Comparison of ENCODE assay signal across 9 cellular contexts in genomic region chr17:8117367-8117979, GRCh38. TPM values are rescaled to one million over a fixed set of nuclear protein-coding genes. Genes with fewer than 3 reads are reported as not detected.
DNase-seq lines count a peak whose midpoint lies in the region; ATAC-seq and TF ChIP-seq lines count a peak whose summit lies in the region.
"Had no signal": no experiment of that assay in that cellular context is flagged by ENCODE, and none has a peak within 500 bp of the region (broad histone marks: within the 10 kb centered on the region; RNA-seq: fewer than 3 reads in every experiment).

No MANE protein-coding gene starts in this region.

- H3K9me3 ChIP-seq in thyroid gland, result no peaks in the 10 kb centered on the region

- 7 to 10% methylated on average over 14 to 18 of the region's 18 CpGs for WGBS in thyroid gland, 2 donors

- H3K4me1 Mint-ChIP-seq in activated T-cell treated with anti-CD3 and anti-CD28 coated beads, Interleukin-2, amount 50 U/mL, for 4 hours (ENCODE audit: low read depth), result peaks cover 39% of the 10 kb centered on the region
- H3K4me1 Mint-ChIP-seq in activated T-helper 1 cell treated with anti-CD3 and anti-CD28 coated beads, Interleukin-12 subunit alpha, Interleukin-12 subunit beta, Interleukin-2, Interleukin-4 antibody, amounts not matched to agents 30 ng/mL and 10 ng/mL and 1 ng/mL, durations not matched to agents 14 hours and 24 hours and 36 hours (ENCODE audit: low read depth), result peaks cover 36% of the 10 kb centered on the region
- peaks cover 39 to 45% of the 10 kb centered on the region in 2 donors for H3K4me1 Mint-ChIP-seq in immature natural killer cell

- ATAC-seq in activated T-cell treated with anti-CD3 and anti-CD28 coated beads, Interleukin-2, amount 50 U/mL, for 4 hours, result no peak
- ATAC-seq in HG03108 (IDR thresholded peaks at IDR 0.05; ENCODE audit: unreplicated experiment), result no peak

- H3K4me3 Mint-ChIP-seq in activated T-cell treated with anti-CD3 and anti-CD28 coated beads, Interleukin-2, amount 50 U/mL, for 4 hours, result peak overlapping the region; percentile 92
- H3K4me3 Mint-ChIP-seq in activated T-helper 1 cell treated with anti-CD3 and anti-CD28 coated beads, Interleukin-12 subunit alpha, Interleukin-12 subunit beta, Interleukin-2, Interleukin-4 antibody, amounts not matched to agents 30 ng/mL and 10 ng/mL and 1 ng/mL, durations not matched to agents 14 hours and 24 hours and 36 hours, result peak overlapping the region; percentile 91
- peak overlapping the region; percentile 95 to 99 (median 97) for H3K4me3 Mint-ChIP-seq in immature natural killer cell

- no peak for DNase-seq in activated T-cell treated with anti-CD3 and anti-CD28 coated beads, Interleukin-2, amount 50 U/mL, for 4 hours
- DNase-seq in activated T-cell treated with anti-CD3 and anti-CD28 coated beads for 4 hours (no peak), immature natural killer cell (peak in 1 of 3 donors; percentile 5), thyroid gland (peak in 1 of 2 donors; percentile 13), HuH-7 (ENCODE audit: low spot score) (no peak)
- no peak for DNase-seq in activated T-helper 1 cell treated with anti-CD3 and anti-CD28 coated beads, Interleukin-12 subunit alpha, Interleukin-12 subunit beta, Interleukin-2, Interleukin-4 antibody, amounts not matched to agents 30 ng/mL and 10 ng/mL and 1 ng/mL, durations not matched to agents 14 hours and 24 hours and 36 hours (ENCODE audit: low spot score)
- no peak for DNase-seq in effector CD4-positive, alpha-beta T cell

- intact Hi-C loops in activated T-helper 1 cell treated with anti-CD3 and anti-CD28 coated beads, Interleukin-12 subunit alpha, Interleukin-12 subunit beta, Interleukin-2, Interleukin-4 antibody, amounts not matched to agents 30 ng/mL and 10 ng/mL and 1 ng/mL, durations not matched to agents 14 hours and 24 hours and 36 hours (cut with micrococcal nuclease), result no loop called here
- intact Hi-C loops in thyroid gland (cut with DNase I), result loop anchor here (5.0 kb wide), 1 partner anchor 55 kb away; no protein-coding TSS in a partner anchor

- no peak for TF ChIP-seq POLR2A in thyroid gland (IDR thresholded peaks at IDR 0.05)

- no peaks in the 10 kb centered on the region for H3K27me3 ChIP-seq in thyroid gland

- no peaks in the 10 kb centered on the region for H3K36me3 Mint-ChIP-seq in activated T-cell treated with anti-CD3 and anti-CD28 coated beads, Interleukin-2, amount 50 U/mL, for 4 hours (ENCODE audit: insufficient read depth)
- H3K36me3 Mint-ChIP-seq in activated T-helper 1 cell treated with anti-CD3 and anti-CD28 coated beads, Interleukin-12 subunit alpha, Interleukin-12 subunit beta, Interleukin-2, Interleukin-4 antibody, amounts not matched to agents 30 ng/mL and 10 ng/mL and 1 ng/mL, durations not matched to agents 14 hours and 24 hours and 36 hours (ENCODE audit: low read depth), result no peaks in the 10 kb centered on the region
- H3K36me3 Mint-ChIP-seq in immature natural killer cell, result peaks cover 0 to 4% (median 3%) of the 10 kb centered on the region in 3 donors

- no peak overlapping the region for H3K4me3 ChIP-seq in thyroid gland (replicated peaks in 1 of 3)

- H3K9me3 Mint-ChIP-seq in activated T-cell treated with anti-CD3 and anti-CD28 coated beads, Interleukin-2, amount 50 U/mL, for 4 hours, result no peaks in the 10 kb centered on the region
- H3K9me3 Mint-ChIP-seq in activated T-helper 1 cell treated with anti-CD3 and anti-CD28 coated beads, Interleukin-12 subunit alpha, Interleukin-12 subunit beta, Interleukin-2, Interleukin-4 antibody, amounts not matched to agents 30 ng/mL and 10 ng/mL and 1 ng/mL, durations not matched to agents 14 hours and 24 hours and 36 hours, result no peaks in the 10 kb centered on the region
- peaks cover 0 to 6% (median 0%) of the 10 kb centered on the region in 6 donors for H3K9me3 Mint-ChIP-seq in immature natural killer cell

- H3K4me1 ChIP-seq in thyroid gland, result peaks cover 29 to 31% of the 10 kb centered on the region in 2 donors

- TF ChIP-seq CTCF in thyroid gland (IDR thresholded peaks at IDR 0.05), result no peak

- H3K36me3 ChIP-seq in thyroid gland, result no peaks in the 10 kb centered on the region

- H3K27ac Mint-ChIP-seq in activated T-helper 1 cell treated with anti-CD3 and anti-CD28 coated beads, Interleukin-12 subunit alpha, Interleukin-12 subunit beta, Interleukin-2, Interleukin-4 antibody, amounts not matched to agents 30 ng/mL and 10 ng/mL and 1 ng/mL, durations not matched to agents 14 hours and 24 hours and 36 hours, result no peak overlapping the region
- peak overlapping the region in 1 of 6 donors; percentile 96 for H3K27ac Mint-ChIP-seq in immature natural killer cell

- H3K27ac ChIP-seq in thyroid gland, result peak overlapping the region in 2 of 3 donors; percentile 21 to 71

- H3K27me3 Mint-ChIP-seq in activated T-cell treated with anti-CD3 and anti-CD28 coated beads, Interleukin-2, amount 50 U/mL, for 4 hours (ENCODE audit: low read depth), result peaks cover 55% of the 10 kb centered on the region
- H3K27me3 Mint-ChIP-seq in activated T-helper 1 cell treated with anti-CD3 and anti-CD28 coated beads, Interleukin-12 subunit alpha, Interleukin-12 subunit beta, Interleukin-2, Interleukin-4 antibody, amounts not matched to agents 30 ng/mL and 10 ng/mL and 1 ng/mL, durations not matched to agents 14 hours and 24 hours and 36 hours (ENCODE audit: insufficient read depth), result peaks cover 64% of the 10 kb centered on the region
- peaks cover 36 to 59% (median 53%) of the 10 kb centered on the region in 3 donors for H3K27me3 Mint-ChIP-seq in immature natural killer cell (ENCODE audit: low read depth in 3 of 3)

RNA-seq across cellular contexts. Expression of gene ALOXE3, which starts 0.8 kb away (rescaled TPM):
- not detected for total RNA-seq in activated T-cell treated with anti-CD3 and anti-CD28 coated beads, Interleukin-2, amount 50 U/mL, for 4 hours
- total RNA-seq in activated T-helper 1 cell treated with anti-CD3 and anti-CD28 coated beads, Interleukin-12 subunit alpha, Interleukin-12 subunit beta, Interleukin-2, Interleukin-4 antibody, amounts not matched to agents 30 ng/mL and 10 ng/mL and 1 ng/mL, durations not matched to agents 14 hours and 24 hours and 36 hours, result 0.10 TPM in 1 of 2 replicates, not detected in the other
- not detected for polyA plus RNA-seq in immature natural killer cell
- total RNA-seq in thyroid gland, result not detected
- total RNA-seq: subcutaneous adipose tissue had no signal

RNA-seq across cellular contexts. Expression of gene HES7, which starts 6.4 kb away (rescaled TPM):
- total RNA-seq in activated T-cell treated with anti-CD3 and anti-CD28 coated beads, Interleukin-2, amount 50 U/mL, for 4 hours, result 1 to 10 TPM; 1.2 to 1.7 (median 1.4) TPM
- 0.88 and 1.8 TPM in 2 replicates for total RNA-seq in activated T-helper 1 cell treated with anti-CD3 and anti-CD28 coated beads, Interleukin-12 subunit alpha, Interleukin-12 subunit beta, Interleukin-2, Interleukin-4 antibody, amounts not matched to agents 30 ng/mL and 10 ng/mL and 1 ng/mL, durations not matched to agents 14 hours and 24 hours and 36 hours
- not detected for polyA plus RNA-seq in immature natural killer cell
- total RNA-seq in thyroid gland, result 1 to 10 TPM in 1 of 4 donors, not detected in 3; 1.7 TPM
- total RNA-seq: subcutaneous adipose tissue had no signal

RNA-seq across cellular contexts. Expression of gene ALOX12B, which starts 30.0 kb away (rescaled TPM):
- 1 to 10 TPM in 1 of 3 donors, under 1 TPM in 2; 0.81 to 1.6 (median 0.95) TPM for total RNA-seq in activated T-cell treated with anti-CD3 and anti-CD28 coated beads, Interleukin-2, amount 50 U/mL, for 4 hours
- 0.51 and 0.78 TPM in 2 replicates for total RNA-seq in activated T-helper 1 cell treated with anti-CD3 and anti-CD28 coated beads, Interleukin-12 subunit alpha, Interleukin-12 subunit beta, Interleukin-2, Interleukin-4 antibody, amounts not matched to agents 30 ng/mL and 10 ng/mL and 1 ng/mL, durations not matched to agents 14 hours and 24 hours and 36 hours
- under 1 TPM in 1 of 3 donors, not detected in 2; 0.17 TPM for polyA plus RNA-seq in immature natural killer cell
- not detected for total RNA-seq in thyroid gland
- total RNA-seq: subcutaneous adipose tissue had no signal

RNA-seq across cellular contexts. Expression of gene PER1, which starts 34.7 kb away (rescaled TPM):
- 10 to 100 TPM; 30.4 to 36.9 (median 36.7) TPM for total RNA-seq in activated T-cell treated with anti-CD3 and anti-CD28 coated beads, Interleukin-2, amount 50 U/mL, for 4 hours
- 36.9 and 37.4 TPM in 2 replicates for total RNA-seq in activated T-helper 1 cell treated with anti-CD3 and anti-CD28 coated beads, Interleukin-12 subunit alpha, Interleukin-12 subunit beta, Interleukin-2, Interleukin-4 antibody, amounts not matched to agents 30 ng/mL and 10 ng/mL and 1 ng/mL, durations not matched to agents 14 hours and 24 hours and 36 hours
- 1 to 10 TPM; 3.5 to 8.5 (median 4.5) TPM for polyA plus RNA-seq in immature natural killer cell
- 100 to 1,000 TPM in 3 of 4 donors, 10 to 100 TPM in 1; 85.2 to 148 (median 137) TPM for total RNA-seq in thyroid gland

RNA-seq across cellular contexts. Expression of gene VAMP2, which starts 45.3 kb away (rescaled TPM):
- 10 to 100 TPM; 49.6 to 67.5 (median 59.7) TPM for total RNA-seq in activated T-cell treated with anti-CD3 and anti-CD28 coated beads, Interleukin-2, amount 50 U/mL, for 4 hours
- 54.7 and 55.9 TPM in 2 replicates for total RNA-seq in activated T-helper 1 cell treated with anti-CD3 and anti-CD28 coated beads, Interleukin-12 subunit alpha, Interleukin-12 subunit beta, Interleukin-2, Interleukin-4 antibody, amounts not matched to agents 30 ng/mL and 10 ng/mL and 1 ng/mL, durations not matched to agents 14 hours and 24 hours and 36 hours
- 10 to 100 TPM; 33.6 to 93.6 (median 39.5) TPM for polyA plus RNA-seq in immature natural killer cell
- 10 to 100 TPM; 30.6 to 35.2 (median 33.4) TPM for total RNA-seq in thyroid gland
